8 cellular contexts compared by ENCODE assay signal in the genomic region with DNA sequence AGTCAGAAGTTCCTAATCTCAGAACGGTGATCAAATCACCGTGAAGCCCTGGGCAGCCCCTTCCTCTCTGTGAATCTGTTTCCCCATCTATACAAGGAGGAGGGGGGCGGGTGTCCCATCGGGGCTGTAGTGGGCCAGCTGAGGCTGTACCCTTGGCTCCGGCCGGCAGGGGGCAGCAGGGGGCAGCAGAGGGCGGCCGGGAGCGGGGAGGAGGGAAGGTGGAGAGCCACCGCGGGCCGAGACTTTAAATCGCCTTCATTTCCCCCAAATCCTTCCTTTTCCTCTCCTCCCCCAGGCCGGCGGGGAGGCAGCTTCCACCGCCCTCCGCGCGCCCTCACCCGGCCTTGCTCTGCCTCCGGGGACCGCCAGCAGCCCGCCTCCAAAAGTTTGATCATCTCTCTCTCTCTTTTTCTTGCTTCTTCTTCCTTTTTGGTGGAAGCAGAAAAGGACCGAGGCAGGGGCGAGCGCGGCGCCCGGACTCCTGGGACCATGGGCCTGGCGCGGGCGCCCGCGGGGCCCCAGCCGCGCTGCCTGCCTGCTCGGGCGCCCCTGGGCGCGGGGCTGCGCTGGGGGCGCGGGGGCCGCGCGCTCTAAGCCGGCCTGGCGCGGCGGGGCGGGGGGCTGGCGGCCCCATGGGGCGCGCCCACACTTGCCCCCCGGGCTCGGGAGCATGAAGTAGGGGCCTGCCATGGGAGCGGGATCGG. TPM values are rescaled to one million over a fixed set of nuclear protein-coding genes. Genes with fewer than 3 reads are reported as not detected.
DNase-seq lines count a peak whose midpoint lies in the region; ATAC-seq and TF ChIP-seq lines count a peak whose summit lies in the region.

A gene (plus strand): TSS at position 275 of the 704 bp plus-strand sequence. CDS start 414 bp downstream, at position 689.

- ATAC-seq in HG02571 (IDR thresholded peaks at IDR 0.05; ENCODE audit: unreplicated experiment): peak; percentile 73

- no peak for TF ChIP-seq POLR2A in breast epithelium (IDR thresholded peaks at IDR 0.05)

- no peaks in the 10 kb centered on the region for H3K9me3 ChIP-seq in breast epithelium
- H3K9me3 ChIP-seq in iPS-20b (ENCODE audit: insufficient read depth, low read depth, low read length): no peaks in the 10 kb centered on the region
- no peaks in the 10 kb centered on the region for H3K9me3 ChIP-seq in skeletal muscle tissue (ENCODE audit: control insufficient read depth in 3 of 3, low read length in 3 of 3)

- H3K27ac ChIP-seq in breast epithelium: peak within 1 kb of the TSS; percentile 57 to 75
- no peak within 1 kb of the TSS for H3K27ac ChIP-seq in iPS-20b (ENCODE audit: low read length)
- H3K27ac ChIP-seq in skeletal muscle tissue (ENCODE audit: low read depth, low read length): peak within 1 kb of the TSS; percentile 66

- H3K4me3 ChIP-seq in WI38 (ENCODE audit: low read depth, low read length): peak within 1 kb of the TSS; percentile 70
- H3K4me3 ChIP-seq in breast epithelium: peak within 1 kb of the TSS; percentile 52 to 90 (median 66)
- peak within 1 kb of the TSS; percentile 72 for H3K4me3 ChIP-seq in iPS-20b (ENCODE audit: low read length)
- peak within 1 kb of the TSS; percentile 54 to 70 (median 66) for H3K4me3 ChIP-seq in skeletal muscle tissue (ENCODE audit: low read length in 3 of 3)

- TF ChIP-seq CTCF in WI38 (IDR thresholded peaks at IDR 0.05; ENCODE audit: low read depth, low read length): peak; percentile 77
- TF ChIP-seq CTCF in breast epithelium (IDR thresholded peaks at IDR 0.05): peak; percentile 73 to 92 (median 82)

- H3K36me3 ChIP-seq in breast epithelium (no peaks in the 10 kb centered on the region), iPS-20b (ENCODE audit: insufficient read depth, low read depth, low read length) (no peaks in the 10 kb centered on the region), skeletal muscle tissue (ENCODE audit: control insufficient read depth in 3 of 3, insufficient read depth in 3 of 3, low read length in 3 of 3) (no peaks in the 10 kb centered on the region)

- H3K9ac ChIP-seq in iPS-20b (ENCODE audit: low read depth, low read length) (peak within 1 kb of the TSS; percentile 49; the same call in 1 of the 2 replicates), skeletal muscle tissue (ENCODE audit: low read depth in 1 of 3, low read length in 3 of 3) (peak within 1 kb of the TSS; percentile 74 to 78 (median 76))

- peaks cover 0 to 15% of the 10 kb centered on the region in 2 donors for H3K27me3 ChIP-seq in breast epithelium
- peaks cover 66% of the 10 kb centered on the region for H3K27me3 ChIP-seq in iPS-20b (ENCODE audit: insufficient read depth, low read length)
- H3K27me3 ChIP-seq in skeletal muscle tissue (ENCODE audit: control insufficient read depth in 3 of 3, insufficient read depth in 3 of 3, low read length in 3 of 3): peaks cover 13 to 27% (median 15%) of the 10 kb centered on the region in 3 donors

- H3K4me1 ChIP-seq in breast epithelium: peaks cover 0 to 6% of the 10 kb centered on the region in 2 donors
- H3K4me1 ChIP-seq in iPS-20b (ENCODE audit: insufficient read depth, low read length): peaks cover 14% of the 10 kb centered on the region
- peaks cover 12 to 27% (median 17%) of the 10 kb centered on the region in 3 donors for H3K4me1 ChIP-seq in skeletal muscle tissue (ENCODE audit: control insufficient read depth in 3 of 3, insufficient read depth in 3 of 3, low read length in 3 of 3)

- intact Hi-C loops in breast epithelium (cut with DNase I; ENCODE audit: low total_unique reads): loop anchor here (5.0 kb wide), 1 partner anchor 137 kb away; no protein-coding TSS in a partner anchor

- peak; percentile 58 for DNase-seq in GM04504 (ENCODE audit: low read depth)
- peak; percentile 38 for DNase-seq in NCI-H1694 treated with DMSO at 0.1 percent for 48 hours (lab: John Stamatoyannopoulos, UW)
- DNase-seq in breast epithelium (ENCODE audit: low spot score in 2 of 2): peak; percentile 71 to 86
- DNase-seq in GF-D8 (lab: John Stamatoyannopoulos, UW): no peak

RNA-seq across cellular contexts. Expression of the gene that starts here (rescaled TPM):
- total RNA-seq in breast epithelium (10 to 100 TPM in 1 of 3 donors, 1 to 10 TPM in 2; 3.5 to 22.0 (median 6.7) TPM), skeletal muscle tissue (8.9 TPM)
